In the genomic region with DNA sequence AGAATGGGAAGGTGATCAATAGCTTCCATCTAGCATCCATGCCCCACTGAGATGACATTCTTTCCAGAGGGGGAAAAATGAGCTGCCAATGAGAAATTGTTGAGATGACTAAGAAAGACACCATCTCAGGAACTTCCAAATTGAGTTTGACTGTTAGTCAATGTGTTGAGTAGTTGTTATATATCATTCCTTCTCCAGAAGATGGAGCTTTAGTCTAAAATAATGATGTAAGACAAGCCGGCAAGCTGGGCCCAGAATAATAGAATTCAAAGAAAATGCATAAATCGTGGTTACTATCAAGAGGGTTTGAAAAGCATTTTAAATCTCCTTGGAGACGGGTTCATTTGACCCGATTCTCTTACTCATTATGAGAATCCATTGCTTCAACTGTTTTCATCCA, we compare ENCODE assay signal across 12 cellular contexts.
DNase-seq lines count a peak whose midpoint lies in the region; ATAC-seq and TF ChIP-seq lines count a peak whose summit lies in the region.
"Had no signal": no experiment of that assay in that cellular context is flagged by ENCODE, and none has a peak within 500 bp of the region (broad histone marks: within the 10 kb centered on the region; RNA-seq: fewer than 3 reads in every experiment).

No MANE protein-coding gene starts in this region.

- POLR2A ChIA-PET in RWPE1 (lab: Yijun Ruan, JAX; ENCODE audit: low non-redundant PET), result no interaction called here

- 51 to 61% methylated on average over 3 to 4 of the region's 4 CpGs for WGBS in transverse colon (ENCODE audit: low coverage in 1 of 2), 2 donors

- no peaks in the 10 kb centered on the region for H3K4me1 ChIP-seq in transverse colon

- H3K27me3 ChIP-seq in transverse colon, result no peaks in the 10 kb centered on the region

- no peak overlapping the region for H3K4me3 ChIP-seq in transverse colon

- CTCF ChIA-PET in RWPE1 (lab: Yijun Ruan, JAX), result interaction anchor here (0.5 to 2.9 kb wide), 10 partner anchors 36 to 642 kb away, joined by 3 to 21 read pairs (median 3); no protein-coding TSS in a partner anchor

- peaks cover 11% of the 10 kb centered on the region for H3K4me1 Mint-ChIP-seq in type B pancreatic cell (ENCODE audit: unreplicated experiment)

- H3K27ac ChIP-seq in RWPE1 (no peak overlapping the region), transverse colon (no peak overlapping the region)

- no peaks in the 10 kb centered on the region for H3K36me3 Mint-ChIP-seq in type B pancreatic cell

- no peak for TF ChIP-seq POLR2A in transverse colon (IDR thresholded peaks at IDR 0.05)

- TF ChIP-seq CTCF in RWPE1 (conservative IDR thresholded peaks at IDR 0.05; ENCODE audit: low read depth) (peak; percentile 38), type B pancreatic cell (conservative IDR thresholded peaks at IDR 0.05) (peak; percentile 21), transverse colon (IDR thresholded peaks at IDR 0.05) (no peak)

- in situ Hi-C loops in transverse colon (cut with MboI; ENCODE audit: low pct_ligation_motif_present in 1 of 4, low pct_unique_long_range_greater_than_20kb in 1 of 4, low sequenced_read_pairs in 3 of 4), result no loop called here

- H3K9me3 Mint-ChIP-seq in type B pancreatic cell, result no peaks in the 10 kb centered on the region

- ATAC-seq in left cardiac atrium (peak; percentile 54 to 68), Right ventricle myocardium superior (ENCODE audit: poor library complexity) (no peak), GM19023 (IDR thresholded peaks at IDR 0.05; ENCODE audit: unreplicated experiment) (no peak)

- DNase-seq in left cardiac atrium (no peak), Right ventricle myocardium superior (no peak), RWPE1 (ENCODE audit: low spot score) (peak; percentile 38), fibroblast of peridontal ligament (ENCODE audit: extremely low read depth) (peak; percentile 3), type B pancreatic cell (ENCODE audit: extremely low spot score, unreplicated experiment) (no peak), transverse colon (no peak)
- DNase-seq in activated naive CD4-positive, alpha-beta T cell (lab: John Stamatoyannopoulos, UW), result no peak
- DNase-seq: activated CD8-positive, alpha-beta memory T cell treated with anti-CD3 and anti-CD28 coated beads, Interleukin-2, amount 50 U/mL, for 4 hours; glutamatergic neuron; NCI-H510A treated with DMSO at 0.1 percent for 48 hours; stimulated activated CD4-positive, alpha-beta T cell treated with anti-CD3 and anti-CD28 coated beads, Interleukin-12 subunit alpha, Interleukin-12 subunit beta, amount 100 ng/mL, for 4 hours had no signal

- TF ChIP-seq EP300 in transverse colon (IDR thresholded peaks at IDR 0.05; ENCODE audit: low read depth), result no peak

- intact Hi-C loops in left cardiac atrium (cut with DNase I) (loop anchor here (2.0 to 10.0 kb wide), 3 partner anchors 192 to 420 kb away; no protein-coding TSS in a partner anchor), Right ventricle myocardium superior (cut with DNase I) (loop anchor here (2.0 kb wide), 1 partner anchor 194 kb away; no protein-coding TSS in a partner anchor), transverse colon (cut with DNase I; ENCODE audit: low total_unique reads) (no loop called here)

- H3K27ac Mint-ChIP-seq in type B pancreatic cell, result no peak overlapping the region

- H3K4me3 Mint-ChIP-seq in type B pancreatic cell, result no peak overlapping the region

- H3K27me3 Mint-ChIP-seq in type B pancreatic cell, result no peaks in the 10 kb centered on the region

- no peaks in the 10 kb centered on the region for H3K36me3 ChIP-seq in transverse colon

- H3K9me3 ChIP-seq in transverse colon, result no peaks in the 10 kb centered on the region

Comparison
In these comparisons a context has a peak if more than half of its experiments do, and no peak if none do; other contexts are left out.
1. ATAC-seq: peak in left cardiac atrium (2 of 2); none in Right ventricle myocardium superior (single experiment) and GM19023 (single experiment).
2. DNase-seq: peak in RWPE1 (single experiment) and fibroblast of peridontal ligament (single experiment); none in left cardiac atrium (single experiment), Right ventricle myocardium superior (single experiment), type B pancreatic cell (single experiment), activated naive CD4-positive, alpha-beta T cell (0 of 4) and transverse colon (single experiment).
3. CTCF ChIP-seq: peak in RWPE1 (single experiment) and type B pancreatic cell (single experiment); none in transverse colon (0 of 5).